Comparison of ENCODE assay signal across 32 cellular contexts in the genomic region with DNA sequence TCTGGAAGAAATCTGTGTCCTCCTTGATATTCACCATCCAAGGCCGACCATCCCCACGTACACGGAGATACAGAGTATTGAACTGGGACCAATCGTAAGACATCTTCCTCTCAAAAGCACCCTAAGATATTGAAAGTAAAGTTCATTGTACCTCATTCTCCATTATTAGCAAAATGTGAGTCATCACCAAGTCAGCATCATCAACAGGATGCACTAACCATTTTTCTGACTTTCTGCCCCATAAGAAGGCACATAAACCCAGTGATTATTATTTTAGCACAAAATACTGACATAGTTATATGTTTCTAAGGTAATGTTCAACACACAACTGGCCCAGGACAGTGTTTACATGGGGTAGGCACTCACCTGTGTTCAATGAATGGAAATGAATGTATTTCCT. TPM values are rescaled to one million over a fixed set of nuclear protein-coding genes. Genes with fewer than 3 reads are reported as not detected.
DNase-seq lines count a peak whose midpoint lies in the region; ATAC-seq, FAIRE-seq and TF ChIP-seq lines count a peak whose summit lies in the region.
"Had no signal": no experiment of that assay in that cellular context is flagged by ENCODE, and none has a peak within 500 bp of the region (broad histone marks: within the 10 kb centered on the region; RNA-seq: fewer than 3 reads in every experiment).

No MANE protein-coding gene starts in this region.

- no peak overlapping the region for H2AFZ ChIP-seq in endothelial cell of umbilical vein (ENCODE audit: low read depth, low read length)
- H2AFZ ChIP-seq: PC-9 had no signal

- ATAC-seq in activated T-cell treated with anti-CD3 and anti-CD28 coated beads, Interleukin-2, amount 50 U/mL, for 4 hours = peak; percentile 43
- ATAC-seq: activated CD8-positive, alpha-beta memory T cell treated with anti-CD3 and anti-CD28 coated beads, Interleukin-2, amount 10 ng/mL, durations not matched to agents 7 days and 5 days; heart right ventricle; HepG2; Right ventricle myocardium inferior had no signal

- H3K4me1 Mint-ChIP-seq in activated T-cell treated with anti-CD3 and anti-CD28 coated beads, Interleukin-2, amount 50 U/mL, for 4 hours (ENCODE audit: low read depth) = peaks cover 19% of the 10 kb centered on the region
- H3K4me1 Mint-ChIP-seq in activated CD4-positive, alpha-beta memory T cell treated with anti-CD3 and anti-CD28 coated beads for 36 hours (ENCODE audit: low read depth) = peaks cover 20% of the 10 kb centered on the region
- H3K4me1 Mint-ChIP-seq: H9 had no signal

- H3K9ac ChIP-seq in endothelial cell of umbilical vein (replicated peaks; ENCODE audit: extremely low read depth, insufficient read depth, low read length) = no peak overlapping the region
- H3K9ac ChIP-seq: SK-N-SH had no signal

- H3K4me3 ChIP-seq in endothelial cell of umbilical vein (replicated peaks in 1 of 3; ENCODE audit: insufficient read depth in 1 of 3, low read depth in 1 of 3, low read length in 3 of 3) = no peak overlapping the region
- H3K4me3 ChIP-seq: breast epithelium, heart right ventricle, PC-9, prostate gland had no signal

- CTCF ChIA-PET in activated CD4-positive, alpha-beta memory T cell treated with anti-CD3 and anti-CD28 coated beads for 36 hours (lab: Charles Lee) = no interaction called here
- CTCF ChIA-PET in endothelial cell of umbilical vein (lab: Charles Lee) = no interaction called here

- peaks cover 6% of the 10 kb centered on the region for H3K4me1 ChIP-seq in endothelial cell of umbilical vein (ENCODE audit: control insufficient read depth, extremely low read depth, insufficient read depth, low read length)
- H3K4me1 ChIP-seq: breast epithelium, prostate gland had no signal

- peaks cover 2 to 9% of the 10 kb centered on the region in 2 experiments for H3K36me3 ChIP-seq in endothelial cell of umbilical vein (ENCODE audit: control insufficient read depth in 2 of 2, extremely low read depth in 1 of 2, insufficient read depth in 2 of 2, low read length in 2 of 2)
- H3K36me3 ChIP-seq: breast epithelium had no signal

- H3K27ac ChIP-seq in endothelial cell of umbilical vein (ENCODE audit: insufficient read depth, low read depth, low read length) = no peak overlapping the region
- H3K27ac ChIP-seq: breast epithelium, heart right ventricle, PC-9, prostate gland had no signal

- intact Hi-C loops in activated CD4-positive, alpha-beta memory T cell treated with anti-CD3 and anti-CD28 coated beads for 36 hours (cut with micrococcal nuclease) = no loop called here
- intact Hi-C loops in endothelial cell of umbilical vein (cut with micrococcal nuclease) = no loop called here

- DNase-seq in activated T-cell treated with anti-CD3 and anti-CD28 coated beads, Interleukin-2, amount 50 U/mL, for 4 hours = no peak
- DNase-seq in activated T-cell treated with anti-CD3 and anti-CD28 coated beads, Interleukin-2, amount 50 U/mL, for 1 hour = no peak
- peak; percentile 61 for DNase-seq in ELR (ENCODE audit: low read depth)
- DNase-seq in activated CD4-positive, alpha-beta memory T cell treated with anti-CD3 and anti-CD28 coated beads for 36 hours = no peak
- peak; percentile 9 for DNase-seq in endothelial cell of umbilical vein (ENCODE audit: low read depth, low spot score)
- no peak for DNase-seq in Ammon's horn (ENCODE audit: low spot score)
- DNase-seq in HT-29 (ENCODE audit: low spot score) = no peak
- DNase-seq in NCI-H446 (lab: John Stamatoyannopoulos, UW) = no peak
- DNase-seq: activated CD8-positive, alpha-beta memory T cell treated with anti-CD3 and anti-CD28 coated beads, Interleukin-2, amount 10 ng/mL, durations not matched to agents 7 days and 5 days; activated effector memory CD4-positive, alpha-beta T cell treated with Interleukin-2 at 50 U/mL for 16 hours; DMS153; H9; heart right ventricle; Kasumi-1; midbrain; naive B cell; NCI-H1417 treated with DMSO at 0.1 percent for 48 hours; NCI-H2081; NCI-H526 treated with DMSO at 0.1 percent for 48 hours; NK-92 treated with Interleukin-12 subunit alpha and Interleukin-12 subunit beta, amount 100 ng/mL, for 24 hours; PC-9; SK-N-SH; stimulated activated CD4-positive, alpha-beta T cell treated with anti-CD3 and anti-CD28 coated beads, Interleukin-4, amount 100 ng/mL, for 24 hours; substantia nigra; T-helper 2 cell; trophoblast cell had no signal

- no peak overlapping the region for H3K4me2 ChIP-seq in endothelial cell of umbilical vein (ENCODE audit: insufficient read depth, low read length)
- H3K4me2 ChIP-seq: PC-9, SK-N-SH had no signal

- POLR2A ChIA-PET in activated CD4-positive, alpha-beta memory T cell treated with anti-CD3 and anti-CD28 coated beads for 36 hours (lab: Charles Lee) = no interaction called here
- POLR2A ChIA-PET in endothelial cell of umbilical vein (lab: Charles Lee) = no interaction called here

- H3K36me3 Mint-ChIP-seq in activated T-cell treated with anti-CD3 and anti-CD28 coated beads, Interleukin-2, amount 50 U/mL, for 4 hours (ENCODE audit: insufficient read depth) = peaks cover 27% of the 10 kb centered on the region
- H3K36me3 Mint-ChIP-seq in activated CD4-positive, alpha-beta memory T cell treated with anti-CD3 and anti-CD28 coated beads for 36 hours = peaks cover 23% of the 10 kb centered on the region

- H3K79me2 ChIP-seq in endothelial cell of umbilical vein (ENCODE audit: control insufficient read depth, insufficient read depth, low read length) = no peaks in the 10 kb centered on the region

- H3K27me3 Mint-ChIP-seq in activated T-cell treated with anti-CD3 and anti-CD28 coated beads, Interleukin-2, amount 50 U/mL, for 4 hours (ENCODE audit: low read depth) = no peaks in the 10 kb centered on the region
- no peaks in the 10 kb centered on the region for H3K27me3 Mint-ChIP-seq in activated CD4-positive, alpha-beta memory T cell treated with anti-CD3 and anti-CD28 coated beads for 36 hours
- H3K27me3 Mint-ChIP-seq: activated CD8-positive, alpha-beta memory T cell treated with anti-CD3 and anti-CD28 coated beads, Interleukin-2, amount 10 ng/mL, durations not matched to agents 7 days and 5 days; naive B cell had no signal

- dilution Hi-C loops in endothelial cell of umbilical vein (cut with MboI; ENCODE audit: extremely low pct_ligation_motif_present, low sequenced_read_pairs) = no loop called here

- H4K20me1 ChIP-seq in endothelial cell of umbilical vein (replicated peaks; ENCODE audit: control insufficient read depth, extremely low read depth, insufficient read depth, low read length) = no peaks in the 10 kb centered on the region

- no peak for TF ChIP-seq POLR2A in endothelial cell of umbilical vein (IDR thresholded peaks at IDR 0.05; ENCODE audit: low read depth, low read length)

- no peaks in the 10 kb centered on the region for H3K27me3 ChIP-seq in endothelial cell of umbilical vein (ENCODE audit: control insufficient read depth in 2 of 2, insufficient read depth in 2 of 2, low read length in 2 of 2)
- H3K27me3 ChIP-seq: breast epithelium, heart right ventricle had no signal

- H3K27ac Mint-ChIP-seq in activated CD4-positive, alpha-beta memory T cell treated with anti-CD3 and anti-CD28 coated beads for 36 hours = peak overlapping the region; percentile 48
- H3K27ac Mint-ChIP-seq: H9, naive B cell had no signal

- no peak for TF ChIP-seq CTCF in endothelial cell of umbilical vein (IDR thresholded peaks at IDR 0.05; ENCODE audit: extremely low read depth in 1 of 2, insufficient read depth in 1 of 2, low read depth in 1 of 2, low read length in 2 of 2)

- H3K4me3 Mint-ChIP-seq in activated T-cell treated with anti-CD3 and anti-CD28 coated beads, Interleukin-2, amount 50 U/mL, for 4 hours = no peak overlapping the region
- H3K4me3 Mint-ChIP-seq in activated CD4-positive, alpha-beta memory T cell treated with anti-CD3 and anti-CD28 coated beads for 36 hours = no peak overlapping the region
- H3K4me3 Mint-ChIP-seq: activated CD8-positive, alpha-beta memory T cell treated with anti-CD3 and anti-CD28 coated beads, Interleukin-2, amount 10 ng/mL, durations not matched to agents 7 days and 5 days; H9 had no signal

- no peaks in the 10 kb centered on the region for H3K9me3 Mint-ChIP-seq in activated T-cell treated with anti-CD3 and anti-CD28 coated beads, Interleukin-2, amount 50 U/mL, for 4 hours
- no peaks in the 10 kb centered on the region for H3K9me3 Mint-ChIP-seq in activated CD4-positive, alpha-beta memory T cell treated with anti-CD3 and anti-CD28 coated beads for 36 hours
- H3K9me3 Mint-ChIP-seq: H9, naive B cell had no signal

- H3K9me1 ChIP-seq in endothelial cell of umbilical vein (replicated peaks; ENCODE audit: control insufficient read depth, extremely low read depth, insufficient read depth, low read length) = no peaks in the 10 kb centered on the region

- BruUV-seq in endothelial cell of umbilical vein (replicated peaks; lab: Mats Ljungman, UMichigan) = no TSS peak

- peak; percentile 35 for FAIRE-seq in endothelial cell of umbilical vein (lab: Jason Lieb, UNC)
- FAIRE-seq: frontal cortex, G401.6, HepG2 had no signal

- no peaks in the 10 kb centered on the region for H3K9me3 ChIP-seq in endothelial cell of umbilical vein (replicated peaks; ENCODE audit: control insufficient read depth, insufficient read depth, low read length)
- H3K9me3 ChIP-seq: breast epithelium, heart right ventricle, prostate gland, SK-N-SH had no signal

RNA-seq across cellular contexts. Expression of a gene that starts 7.4 kb away (rescaled TPM):
- 10 to 100 TPM; 28.6 to 31.4 (median 29.3) TPM for total RNA-seq in activated T-cell treated with anti-CD3 and anti-CD28 coated beads, Interleukin-2, amount 50 U/mL, for 4 hours
- 10 to 100 TPM; 21.3 to 22.7 TPM for total RNA-seq in activated CD4-positive, alpha-beta memory T cell treated with anti-CD3 and anti-CD28 coated beads for 36 hours
- 18.0 and 19.1 TPM in 2 replicates for total RNA-seq in endothelial cell of umbilical vein
- polyA plus RNA-seq in endothelial cell of umbilical vein = 8.8 and 12.6 TPM in 2 replicates
- polyA plus RNA-seq in endothelial cell of umbilical vein (2011; cell fraction: cytosol; rRNA removed) = 13.7 and 15.6 TPM in 2 replicates
- 6.5 and 11.6 TPM in 2 replicates for polyA plus RNA-seq in endothelial cell of umbilical vein (2011; cell fraction: nucleus; rRNA removed)
- 23.8 and 31.6 TPM in 2 replicates for polyA plus RNA-seq in endothelial cell of umbilical vein (2012)
- 5.5 and 6.5 TPM in 2 replicates for polyA minus RNA-seq in endothelial cell of umbilical vein
- 9.0 TPM for polyA minus RNA-seq in endothelial cell of umbilical vein (2011; cell fraction: cytosol; rRNA and poly(A)+ RNA removed)
- polyA minus RNA-seq in endothelial cell of umbilical vein (2011; cell fraction: nucleus; rRNA and poly(A)+ RNA removed) = 3.0 and 3.8 TPM in 2 replicates
- total RNA-seq in HT-29 (2014; rRNA removed; shearing (Covaris generic)) = 11.2 and 11.4 TPM in 2 replicates

RNA-seq across cellular contexts. Expression of a gene that starts 22.0 kb away (rescaled TPM):
- 10 to 100 TPM; 28.6 to 38.3 (median 32.6) TPM for total RNA-seq in activated T-cell treated with anti-CD3 and anti-CD28 coated beads, Interleukin-2, amount 50 U/mL, for 4 hours
- total RNA-seq in activated CD4-positive, alpha-beta memory T cell treated with anti-CD3 and anti-CD28 coated beads for 36 hours = 10 to 100 TPM; 24.9 to 26.2 TPM
- 36.8 and 40.6 TPM in 2 replicates for total RNA-seq in endothelial cell of umbilical vein
- 15.8 and 19.2 TPM in 2 replicates for polyA plus RNA-seq in endothelial cell of umbilical vein
- 23.8 and 24.7 TPM in 2 replicates for polyA plus RNA-seq in endothelial cell of umbilical vein (2011; cell fraction: cytosol; rRNA removed)
- polyA plus RNA-seq in endothelial cell of umbilical vein (2011; cell fraction: nucleus; rRNA removed) = 24.1 and 35.5 TPM in 2 replicates
- 24.6 and 30.6 TPM in 2 replicates for polyA plus RNA-seq in endothelial cell of umbilical vein (2012)
- polyA minus RNA-seq in endothelial cell of umbilical vein = 21.7 and 23.4 TPM in 2 replicates
- polyA minus RNA-seq in endothelial cell of umbilical vein (2011; cell fraction: cytosol; rRNA and poly(A)+ RNA removed) = 24.4 TPM
- polyA minus RNA-seq in endothelial cell of umbilical vein (2011; cell fraction: nucleus; rRNA and poly(A)+ RNA removed) = 8.9 and 12.5 TPM in 2 replicates
- 13.4 and 21.0 TPM in 2 replicates for total RNA-seq in HT-29 (2014; rRNA removed; shearing (Covaris generic))

Comparison
In these comparisons a context has a peak if more than half of its experiments do, and no peak if none do; other contexts are left out.
1. DNase-seq: peak in ELR (single experiment) and endothelial cell of umbilical vein (single experiment); none in activated T-cell treated with anti-CD3 and anti-CD28 coated beads, Interleukin-2, amount 50 U/mL, for 4 hours (single experiment), activated T-cell treated with anti-CD3 and anti-CD28 coated beads, Interleukin-2, amount 50 U/mL, for 1 hour (single experiment), activated CD4-positive, alpha-beta memory T cell treated with anti-CD3 and anti-CD28 coated beads for 36 hours (single experiment), Ammon's horn (single experiment), HT-29 (single experiment) and NCI-H446 (0 of 2).